In the genomic region with DNA sequence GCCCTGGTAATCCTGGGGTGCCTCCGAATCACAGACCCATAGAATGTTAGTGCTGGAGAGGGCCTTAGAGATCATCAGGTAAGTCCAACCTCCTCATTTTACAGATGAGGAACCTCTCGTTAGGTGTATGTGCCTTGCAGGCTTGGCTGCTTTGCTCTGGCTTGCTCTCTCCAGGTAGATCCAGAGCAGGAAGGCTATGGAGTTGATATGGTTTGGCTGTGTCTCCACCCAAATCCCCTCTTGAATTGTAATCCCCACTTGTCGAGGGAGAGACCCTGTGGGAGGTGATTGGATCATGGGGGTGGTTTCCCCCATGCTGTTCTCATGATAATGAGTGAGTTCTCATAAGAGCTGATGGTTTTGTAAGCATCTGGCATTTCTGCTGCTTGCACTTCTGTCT, we compare ENCODE assay signal across 28 cellular contexts.
"Had no signal": no experiment of that assay in that cellular context is flagged by ENCODE, and none has a peak within 500 bp of the region (broad histone marks: within the 10 kb centered on the region; RNA-seq: fewer than 3 reads in every experiment).

No MANE protein-coding gene starts in this region.

- ATAC-seq: esophagus mucosa; gastrocnemius medialis; left lobe of liver; mucosa of descending colon; natural killer cell treated with Interleukin-12 subunit alpha and Interleukin-12 subunit beta and Interleukin-15 and Interleukin-18, amount 100 ng/mL, for 72 hours; psoas muscle; right cardiac atrium; stimulated activated naive CD8-positive, alpha-beta T cell treated with anti-CD3 and anti-CD28 coated beads, Interleukin-15, Interleukin-2, amounts not matched to agents 100 U/mL and 50 U/mL, for 24 hours had no signal

- H3K27me3 ChIP-seq: dorsolateral prefrontal cortex, gastrocnemius medialis, ovary, sigmoid colon, testis, tibial artery, upper lobe of left lung had no signal

- H3K9me3 Mint-ChIP-seq: memory B cell; mesothelial cell of epicardium; naive B cell; natural killer cell treated with Interleukin-12 subunit alpha and Interleukin-12 subunit beta and Interleukin-15 and Interleukin-18, amount 100 ng/mL, for 72 hours had no signal

- H3K36me3 ChIP-seq: gastrocnemius medialis, ovary, sigmoid colon, spleen, tibial artery, upper lobe of left lung had no signal

- H3K4me3 Mint-ChIP-seq: memory B cell; mesothelial cell of epicardium; naive B cell; natural killer cell treated with Interleukin-12 subunit alpha and Interleukin-12 subunit beta and Interleukin-15 and Interleukin-18, amount 100 ng/mL, for 72 hours had no signal

- H3K4me1 Mint-ChIP-seq: memory B cell, naive B cell had no signal

- H3K27ac ChIP-seq: epithelial cell of prostate, gastrocnemius medialis, ovary, psoas muscle, sigmoid colon, spleen, testis, tibial artery, upper lobe of left lung had no signal

- H3K27me3 Mint-ChIP-seq: naive B cell had no signal

- H3K4me3 ChIP-seq: dorsolateral prefrontal cortex, gastrocnemius medialis, lung, mucosa of descending colon, ovary, psoas muscle, sigmoid colon, spleen, testis, tibial artery, upper lobe of left lung had no signal

- DNase-seq: dorsolateral prefrontal cortex; effector CD4-positive, alpha-beta T cell; foreskin fibroblast; gastrocnemius medialis; head of caudate nucleus; kidney; mucosa of descending colon; naive B cell; occipital lobe; ovary; posterior cingulate gyrus; psoas muscle; right cardiac atrium; sigmoid colon; spleen; stimulated activated CD8-positive, alpha-beta memory T cell treated with anti-CD3 and anti-CD28 coated beads, Interleukin-4, amount 100 ng/mL, for 48 hours; stimulated activated naive CD8-positive, alpha-beta T cell treated with anti-CD3 and anti-CD28 coated beads, Interleukin-15, Interleukin-2, amounts not matched to agents 100 U/mL and 50 U/mL, for 24 hours; substantia nigra; testis; tibial artery; upper lobe of left lung had no signal

- H3K4me1 ChIP-seq: gastrocnemius medialis, psoas muscle, sigmoid colon, spleen, testis had no signal

- H3K27ac Mint-ChIP-seq: memory B cell; mesothelial cell of epicardium; naive B cell; natural killer cell treated with Interleukin-12 subunit alpha and Interleukin-12 subunit beta and Interleukin-15 and Interleukin-18, amount 100 ng/mL, for 72 hours had no signal

- H3K36me3 Mint-ChIP-seq: memory B cell; mesothelial cell of epicardium; naive B cell; natural killer cell treated with Interleukin-12 subunit alpha and Interleukin-12 subunit beta and Interleukin-15 and Interleukin-18, amount 100 ng/mL, for 72 hours had no signal
